Comparison of ENCODE assay signal across 8 cellular contexts in the genomic region with DNA sequence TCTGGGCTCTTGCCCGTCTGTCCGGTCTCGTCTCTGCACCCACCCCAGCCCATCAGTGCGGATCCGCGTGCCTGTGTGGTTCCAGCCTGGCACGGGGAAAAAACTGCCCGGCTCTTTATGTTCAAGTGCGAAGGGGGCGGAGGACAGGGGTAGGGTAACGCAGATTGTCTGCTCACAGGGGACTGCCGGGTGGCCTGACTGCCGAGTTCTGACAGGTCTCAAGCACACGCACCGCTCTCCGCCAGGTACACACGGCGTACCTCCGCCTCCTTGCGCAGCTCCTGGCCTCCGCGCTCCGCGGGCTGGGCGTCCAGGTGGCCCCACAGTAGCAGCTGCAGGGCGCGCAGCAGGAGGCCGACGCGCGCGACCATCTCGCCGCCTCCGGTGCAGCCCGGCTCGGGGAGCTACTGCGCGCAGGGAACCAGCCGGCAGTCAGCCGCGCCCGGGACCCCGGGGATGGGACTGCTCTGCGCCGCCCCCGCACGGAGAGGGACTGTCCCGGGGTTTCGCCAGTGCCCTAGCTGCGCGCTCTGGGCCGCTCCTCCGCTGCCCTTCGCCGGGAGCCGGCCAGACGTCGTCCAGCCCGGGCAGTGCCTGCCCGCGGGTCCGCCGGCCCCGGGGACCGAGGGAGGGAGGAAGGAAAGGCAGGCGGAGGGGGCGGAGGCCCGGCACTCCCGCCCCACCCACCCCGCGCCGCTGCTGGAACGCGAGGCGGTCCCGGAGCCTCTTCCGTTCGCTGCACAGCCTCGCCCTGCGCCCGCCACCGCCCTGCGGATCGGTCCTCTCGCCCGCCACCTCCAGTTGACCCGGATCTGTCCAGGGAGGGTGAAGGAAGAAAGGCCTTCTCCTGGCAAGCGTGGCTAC. TPM values are rescaled to one million over a fixed set of nuclear protein-coding genes. Genes with fewer than 3 reads are reported as not detected.
A peak's percentile ranks its signal among the peaks of the same experiment; 100 is the strongest.
DNase-seq lines count a peak whose midpoint lies in the region; ATAC-seq and TF ChIP-seq lines count a peak whose summit lies in the region.

A gene with protein sequence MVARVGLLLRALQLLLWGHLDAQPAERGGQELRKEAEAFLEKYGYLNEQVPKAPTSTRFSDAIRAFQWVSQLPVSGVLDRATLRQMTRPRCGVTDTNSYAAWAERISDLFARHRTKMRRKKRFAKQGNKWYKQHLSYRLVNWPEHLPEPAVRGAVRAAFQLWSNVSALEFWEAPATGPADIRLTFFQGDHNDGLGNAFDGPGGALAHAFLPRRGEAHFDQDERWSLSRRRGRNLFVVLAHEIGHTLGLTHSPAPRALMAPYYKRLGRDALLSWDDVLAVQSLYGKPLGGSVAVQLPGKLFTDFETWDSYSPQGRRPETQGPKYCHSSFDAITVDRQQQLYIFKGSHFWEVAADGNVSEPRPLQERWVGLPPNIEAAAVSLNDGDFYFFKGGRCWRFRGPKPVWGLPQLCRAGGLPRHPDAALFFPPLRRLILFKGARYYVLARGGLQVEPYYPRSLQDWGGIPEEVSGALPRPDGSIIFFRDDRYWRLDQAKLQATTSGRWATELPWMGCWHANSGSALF (minus strand): TSS at position 635 of the 864 bp plus-strand sequence. CDS start 264 bp downstream, at position 371.

- H3K9me2 ChIP-seq in Loucy (replicated peaks; ENCODE audit: low read depth, low read length): no peaks in the 10 kb centered on the region

- CTCF ChIA-PET in activated CD8-positive, alpha-beta T cell treated with anti-CD3 and anti-CD28 coated beads for 36 hours (lab: Charles Lee): interaction anchor here (1.0 to 9.6 kb wide), 6 partner anchors 10 to 59 kb away, joined by 3 to 104 read pairs (median 10); a partner anchor contains a TSS

- TF ChIP-seq CTCF in Loucy (conservative IDR thresholded peaks at IDR 0.05; ENCODE audit: low read length): no peak
- no peak for TF ChIP-seq CTCF in activated CD8-positive, alpha-beta T cell treated with anti-CD3 and anti-CD28 coated beads for 36 hours (IDR thresholded peaks at IDR 0.05)
- no peak for TF ChIP-seq CTCF in epithelial cell of esophagus (IDR thresholded peaks at IDR 0.05; ENCODE audit: insufficient read depth, low read depth, low read length, missing control alignments)
- no peak for TF ChIP-seq CTCF in thyroid gland (IDR thresholded peaks at IDR 0.05)

- peak within 1 kb of the TSS; percentile 63 for H2AFZ ChIP-seq in Loucy (ENCODE audit: low read length)

- H3K27ac Mint-ChIP-seq in CD4-positive, CD25-positive, alpha-beta regulatory T cell: peak within 1 kb of the TSS in 1 of 3 donors; percentile 40
- H3K27ac Mint-ChIP-seq in activated CD8-positive, alpha-beta T cell treated with anti-CD3 and anti-CD28 coated beads for 36 hours: no peak within 1 kb of the TSS

- no peaks in the 10 kb centered on the region for H3F3A ChIP-seq in Loucy (ENCODE audit: low read depth)

- H3K36me3 Mint-ChIP-seq in CD4-positive, CD25-positive, alpha-beta regulatory T cell: no peaks in the 10 kb centered on the region
- no peaks in the 10 kb centered on the region for H3K36me3 Mint-ChIP-seq in activated CD8-positive, alpha-beta T cell treated with anti-CD3 and anti-CD28 coated beads for 36 hours (ENCODE audit: low read depth)

- 0 to 10% methylated on average over 5 to 26 of the region's 89 CpGs for WGBS in thyroid gland, 2 donors

- H3K4me1 Mint-ChIP-seq in CD4-positive, CD25-positive, alpha-beta regulatory T cell: peaks cover 0 to 19% (median 2%) of the 10 kb centered on the region in 4 donors
- H3K4me1 Mint-ChIP-seq in activated CD8-positive, alpha-beta T cell treated with anti-CD3 and anti-CD28 coated beads for 36 hours (ENCODE audit: low read depth): peaks cover 17% of the 10 kb centered on the region

- peak; percentile 66 to 68 for ATAC-seq in CD4-positive, CD25-positive, alpha-beta regulatory T cell (ENCODE audit: low read depth in 2 of 2)
- ATAC-seq in activated CD8-positive, alpha-beta T cell treated with anti-CD3 and anti-CD28 coated beads for 36 hours: peak; percentile 79
- no peak for ATAC-seq in GM19452 (IDR thresholded peaks at IDR 0.05; ENCODE audit: unreplicated experiment)

- intact Hi-C loops in activated CD8-positive, alpha-beta T cell treated with anti-CD3 and anti-CD28 coated beads for 36 hours (cut with micrococcal nuclease): no loop called here
- intact Hi-C loops in thyroid gland (cut with DNase I): no loop called here

- H3K4me3 Mint-ChIP-seq in CD4-positive, CD25-positive, alpha-beta regulatory T cell: peak within 1 kb of the TSS; percentile 50 to 80 (median 71)
- H3K4me3 Mint-ChIP-seq in activated CD8-positive, alpha-beta T cell treated with anti-CD3 and anti-CD28 coated beads for 36 hours: peak within 1 kb of the TSS; percentile 68

- H3K9me3 Mint-ChIP-seq in CD4-positive, CD25-positive, alpha-beta regulatory T cell: peaks cover 0 to 5% (median 0%) of the 10 kb centered on the region in 7 donors
- H3K9me3 Mint-ChIP-seq in activated CD8-positive, alpha-beta T cell treated with anti-CD3 and anti-CD28 coated beads for 36 hours: no peaks in the 10 kb centered on the region

- no peaks in the 10 kb centered on the region for H4K20me1 ChIP-seq in Loucy (ENCODE audit: insufficient read depth, low read length, poor library complexity, severe bottlenecking)

- no peaks in the 10 kb centered on the region for H3K79me2 ChIP-seq in Loucy (ENCODE audit: insufficient read depth, low read length)

- H3K9ac ChIP-seq in Loucy (ENCODE audit: low read depth, low read length, poor library complexity, severe bottlenecking) (peak within 1 kb of the TSS; percentile 61), mucosa of stomach (ENCODE audit: low read length) (peak within 1 kb of the TSS; percentile 63)

- POLR2A ChIA-PET in activated CD8-positive, alpha-beta T cell treated with anti-CD3 and anti-CD28 coated beads for 36 hours (lab: Charles Lee): interaction anchor here (0.7 to 7.0 kb wide), 4 partner anchors 13 to 213 kb away, joined by 3 to 50 read pairs (median 3); a partner anchor contains a TSS

- H3K9me3 ChIP-seq in CD4-positive, CD25-positive, alpha-beta regulatory T cell (ENCODE audit: control insufficient read depth in 2 of 2, low read length in 2 of 2): no peaks in the 10 kb centered on the region
- no peaks in the 10 kb centered on the region for H3K9me3 ChIP-seq in Loucy (ENCODE audit: insufficient read depth, low read depth, low read length)
- no peaks in the 10 kb centered on the region for H3K9me3 ChIP-seq in mucosa of stomach (ENCODE audit: control insufficient read depth, low read length)
- no peaks in the 10 kb centered on the region for H3K9me3 ChIP-seq in thyroid gland

- H3K27ac ChIP-seq in CD4-positive, CD25-positive, alpha-beta regulatory T cell (ENCODE audit: insufficient read depth, low read length, poor library complexity, severe bottlenecking): no peak within 1 kb of the TSS
- peak within 1 kb of the TSS in 2 of 3 donors; percentile 59 to 71 for H3K27ac ChIP-seq in thyroid gland

- peak within 1 kb of the TSS; percentile 37 for H3K4me3 ChIP-seq in CD4-positive, CD25-positive, alpha-beta regulatory T cell (ENCODE audit: low read depth, low read length)
- H3K4me3 ChIP-seq in Loucy (ENCODE audit: low read length, poor library complexity, severe bottlenecking) (peak within 1 kb of the TSS; percentile 65), epithelial cell of esophagus (ENCODE audit: low read length) (peak within 1 kb of the TSS; percentile 73), mucosa of stomach (ENCODE audit: low read length) (peak within 1 kb of the TSS; percentile 68), thyroid gland (replicated peaks in 1 of 3) (peak within 1 kb of the TSS; percentile 31 to 58 (median 51))

- peaks cover 81% of the 10 kb centered on the region for H3K27me3 Mint-ChIP-seq in CD4-positive, CD25-positive, alpha-beta regulatory T cell
- H3K27me3 Mint-ChIP-seq in activated CD8-positive, alpha-beta T cell treated with anti-CD3 and anti-CD28 coated beads for 36 hours: peaks cover 20% of the 10 kb centered on the region

- peak in 1 of 2 donors; percentile 74 for TF ChIP-seq POLR2A in thyroid gland (IDR thresholded peaks at IDR 0.05)

- H3K4me1 ChIP-seq in CD4-positive, CD25-positive, alpha-beta regulatory T cell (ENCODE audit: control insufficient read depth, insufficient read depth, low read length, poor library complexity, severe bottlenecking): peaks cover 13% of the 10 kb centered on the region
- H3K4me1 ChIP-seq in Loucy (ENCODE audit: insufficient read depth, low read length, poor library complexity, severe bottlenecking) (peaks cover 11% of the 10 kb centered on the region), mucosa of stomach (ENCODE audit: control insufficient read depth, insufficient read depth, low read length) (peaks cover 20% of the 10 kb centered on the region), thyroid gland (peaks cover 26 to 37% of the 10 kb centered on the region in 2 donors)

- H3K4me2 ChIP-seq in Loucy (ENCODE audit: low read depth, low read length, poor library complexity, severe bottlenecking): peak within 1 kb of the TSS; percentile 75

- peaks cover 33% of the 10 kb centered on the region for H3K27me3 ChIP-seq in CD4-positive, CD25-positive, alpha-beta regulatory T cell (ENCODE audit: control insufficient read depth, insufficient read depth, low read length)
- H3K27me3 ChIP-seq in Loucy (ENCODE audit: insufficient read depth, low read length, poor library complexity, severe bottlenecking): no peaks in the 10 kb centered on the region
- peaks cover 5% of the 10 kb centered on the region for H3K27me3 ChIP-seq in mucosa of stomach (ENCODE audit: control insufficient read depth, insufficient read depth, low read length)
- no peaks in the 10 kb centered on the region for H3K27me3 ChIP-seq in thyroid gland

- DNase-seq in CD4-positive, CD25-positive, alpha-beta regulatory T cell: peak in 2 of 3 donors; percentile 26 to 47
- DNase-seq in activated CD8-positive, alpha-beta T cell treated with anti-CD3 and anti-CD28 coated beads for 36 hours: peak; percentile 64
- DNase-seq in epithelial cell of esophagus (ENCODE audit: low read depth) (peak; percentile 70), thyroid gland (peak; percentile 53 to 61), middle frontal gyrus (ENCODE audit: extremely low spot score, low spot score) (no peak)

- H3K36me3 ChIP-seq in CD4-positive, CD25-positive, alpha-beta regulatory T cell (ENCODE audit: control insufficient read depth, insufficient read depth, low read length): no peaks in the 10 kb centered on the region
- no peaks in the 10 kb centered on the region for H3K36me3 ChIP-seq in Loucy (ENCODE audit: insufficient read depth, low read length)
- H3K36me3 ChIP-seq in mucosa of stomach (ENCODE audit: control insufficient read depth, insufficient read depth, low read length): no peaks in the 10 kb centered on the region
- no peaks in the 10 kb centered on the region for H3K36me3 ChIP-seq in thyroid gland

RNA-seq across cellular contexts. Expression of the gene that starts here (rescaled TPM):
- not detected for total RNA-seq in CD4-positive, CD25-positive, alpha-beta regulatory T cell
- polyA plus RNA-seq in CD4-positive, CD25-positive, alpha-beta regulatory T cell: 1 to 10 TPM in 2 of 4 donors, under 1 TPM in 1, not detected in 1; 0.80 to 4.3 (median 2.7) TPM
- total RNA-seq in activated CD8-positive, alpha-beta T cell treated with anti-CD3 and anti-CD28 coated beads for 36 hours: under 1 TPM in 1 of 2 experiments, not detected in 1; 0.41 TPM
- 10 to 100 TPM; 12.4 to 48.0 (median 28.6) TPM for total RNA-seq in thyroid gland

Comparison
In these comparisons a context has a peak if more than half of its experiments do, and no peak if none do; other contexts are left out.
1. RNA of the gene that starts here (total RNA-seq): 12.4 to 48.0 TPM in thyroid gland; 0.41 TPM in activated CD8-positive, alpha-beta T cell treated with anti-CD3 and anti-CD28 coated beads for 36 hours and not detected in CD4-positive, CD25-positive, alpha-beta regulatory T cell (single experiment); every median in the first group is over 4 times any median in the second.
2. Peak in DNase-seq and ATAC-seq in activated CD8-positive, alpha-beta T cell treated with anti-CD3 and anti-CD28 coated beads for 36 hours; RNA of the gene not detected or under 1 TPM.
3. Peak in every context shown above with its lines, with median percentiles within 50 percentile points of each other: H3K4me3 ChIP-seq.